Comparison of ENCODE assay signal across 42 cellular contexts in genomic region chr12:109394891-109395290, GRCh38. TPM values are rescaled to one million over a fixed set of nuclear protein-coding genes. Genes with fewer than 3 reads are reported as not detected.
"Had no signal": no experiment of that assay in that cellular context is flagged by ENCODE, and none has a peak within 500 bp of the region (broad histone marks: within the 10 kb centered on the region; RNA-seq: fewer than 3 reads in every experiment).

No MANE protein-coding gene starts in this region.

- H3K27me3 ChIP-seq: adrenal gland, ascending aorta, body of pancreas, brain microvascular endothelial cell, cardiac muscle cell had no signal

- ATAC-seq: activated naive CD4-positive, alpha-beta T cell treated with anti-CD3 and anti-CD28 coated beads, Interleukin-2, amount 50 U/mL, for 72 hours; activated naive CD8-positive, alpha-beta T cell treated with anti-CD3 and anti-CD28 coated beads, Interleukin-2, amount 50 U/mL, for 24 hours; activated T-cell treated with anti-CD3 and anti-CD28 coated beads, Interleukin-2, amount 50 U/mL, for 4 hours; activated T-cell treated with anti-CD3 and anti-CD28 coated beads, Interleukin-2, amount 50 U/mL, for 72 hours; activated T-helper 17 cell treated with anti-CD3 and anti-CD28 coated beads, Interleukin-2, amount 50 U/mL, for 72 hours; body of pancreas had no signal

- H3K4me1 ChIP-seq: adrenal gland, ascending aorta, body of pancreas, breast epithelium had no signal

- H3K27ac ChIP-seq: adrenal gland, ascending aorta, body of pancreas, brain microvascular endothelial cell, breast epithelium, cardiac muscle cell had no signal

- H3K4me3 ChIP-seq: adrenal gland, ascending aorta, body of pancreas, breast epithelium, cardiac muscle cell had no signal

- H3K27ac Mint-ChIP-seq: activated naive CD4-positive, alpha-beta T cell treated with anti-CD3 and anti-CD28 coated beads for 36 hours; activated naive CD4-positive, alpha-beta T cell treated with anti-CD3 and anti-CD28 coated beads, Interleukin-2, amount 10 ng/mL, durations not matched to agents 7 days and 5 days; activated naive CD4-positive, alpha-beta T cell treated with anti-CD3 and anti-CD28 coated beads, Interleukin-2, amount 50 U/mL, for 24 hours; activated naive CD8-positive, alpha-beta T cell; activated naive CD8-positive, alpha-beta T cell treated with anti-CD3 and anti-CD28 coated beads for 36 hours; activated naive CD8-positive, alpha-beta T cell treated with anti-CD3 and anti-CD28 coated beads, Interleukin-2, amount 10 ng/mL, durations not matched to agents 7 days and 5 days; activated naive CD8-positive, alpha-beta T cell treated with anti-CD3 and anti-CD28 coated beads, Interleukin-2, amount 50 U/mL, for 24 hours; activated T-cell treated with anti-CD3 and anti-CD28 coated beads, Interleukin-2, amount 50 U/mL, for 24 hours; activated T-cell treated with anti-CD3 and anti-CD28 coated beads, Interleukin-2, amount 50 U/mL, for 72 hours; activated T-helper 1 cell treated with anti-CD3 and anti-CD28 coated beads, Interleukin-12 subunit alpha, Interleukin-12 subunit beta, Interleukin-2, Interleukin-4 antibody, amounts not matched to agents 30 ng/mL and 10 ng/mL and 1 ng/mL, durations not matched to agents 14 hours and 24 hours and 36 hours; activated T-helper 17 cell treated with anti-CD3 and anti-CD28 coated beads, Interleukin-2, amount 50 U/mL, for 72 hours; activated T-helper 2 cell treated with anti-CD3 and anti-CD28 coated beads, Interferon-gamma antibody, Interleukin-2, Interleukin-4, amounts not matched to agents 10 μg/mL and 5 μg/mL and 100 μg/mL, durations not matched to agents 14 hours and 24 hours and 36 hours; brain had no signal

- H3K36me3 ChIP-seq: adrenal gland, ascending aorta, brain microvascular endothelial cell, breast epithelium, cardiac muscle cell had no signal

- DNase-seq: activated effector memory CD4-positive, alpha-beta T cell treated with anti-CD3 and anti-CD28 coated beads, Interleukin-2, amount 50 U/mL, for 16 hours; activated effector memory CD4-positive, alpha-beta T cell treated with Interleukin-2 at 50 U/mL for 16 hours; activated gamma-delta T cell; activated gamma-delta T cell treated with Interleukin-2 at 50 U/mL for 16 hours; activated naive CD4-positive, alpha-beta T cell; activated naive CD4-positive, alpha-beta T cell treated with anti-CD3 and anti-CD28 coated beads for 36 hours; activated naive CD4-positive, alpha-beta T cell treated with anti-CD3 and anti-CD28 coated beads, Interleukin-2, amount 10 ng/mL, durations not matched to agents 7 days and 5 days; activated naive CD4-positive, alpha-beta T cell treated with anti-CD3 and anti-CD28 coated beads, Interleukin-2, amount 50 U/mL, for 16 hours; activated naive CD4-positive, alpha-beta T cell treated with Interleukin-2 at 50 U/mL for 16 hours; activated naive CD8-positive, alpha-beta T cell treated with anti-CD3 and anti-CD28 coated beads for 36 hours; activated naive CD8-positive, alpha-beta T cell treated with anti-CD3 and anti-CD28 coated beads, Interleukin-2, amount 10 ng/mL, durations not matched to agents 7 days and 5 days; activated naive CD8-positive, alpha-beta T cell treated with anti-CD3 and anti-CD28 coated beads, Interleukin-2, amount 50 U/mL, for 24 hours; activated T-cell treated with anti-CD3 and anti-CD28 coated beads, Interleukin-2, amount 50 U/mL, for 1 hour; activated T-cell treated with anti-CD3 and anti-CD28 coated beads, Interleukin-2, amount 50 U/mL, for 24 hours; activated T-cell treated with anti-CD3 and anti-CD28 coated beads, Interleukin-2, amount 50 U/mL, for 4 hours; activated T-cell treated with anti-CD3 and anti-CD28 coated beads, Interleukin-2, amount 50 U/mL, for 48 hours; activated T-cell treated with anti-CD3 and anti-CD28 coated beads, Interleukin-2, amount 50 U/mL, for 72 hours; adrenal gland; amniotic stem cell; amygdala; anterior cingulate cortex; aorta; body of pancreas; brain microvascular endothelial cell; caudate nucleus; central memory CD4-positive, alpha-beta T cell; cerebellar nuclear complex had no signal

- H3K36me3 Mint-ChIP-seq: activated naive CD4-positive, alpha-beta T cell treated with anti-CD3 and anti-CD28 coated beads, Interleukin-2, amount 10 ng/mL, durations not matched to agents 7 days and 5 days; activated naive CD4-positive, alpha-beta T cell treated with anti-CD3 and anti-CD28 coated beads, Interleukin-2, amount 50 U/mL, for 24 hours; activated naive CD4-positive, alpha-beta T cell treated with anti-CD3 and anti-CD28 coated beads, Interleukin-2, amount 50 U/mL, for 72 hours; activated naive CD8-positive, alpha-beta T cell; activated naive CD8-positive, alpha-beta T cell treated with anti-CD3 and anti-CD28 coated beads for 36 hours; activated naive CD8-positive, alpha-beta T cell treated with anti-CD3 and anti-CD28 coated beads, Interleukin-2, amount 10 ng/mL, durations not matched to agents 7 days and 5 days; brain had no signal

- H3K4me3 Mint-ChIP-seq: activated naive CD4-positive, alpha-beta T cell treated with anti-CD3 and anti-CD28 coated beads for 36 hours; activated naive CD4-positive, alpha-beta T cell treated with anti-CD3 and anti-CD28 coated beads, Interleukin-2, amount 10 ng/mL, durations not matched to agents 7 days and 5 days; activated naive CD4-positive, alpha-beta T cell treated with anti-CD3 and anti-CD28 coated beads, Interleukin-2, amount 50 U/mL, for 24 hours; activated naive CD8-positive, alpha-beta T cell; activated naive CD8-positive, alpha-beta T cell treated with anti-CD3 and anti-CD28 coated beads for 36 hours; activated naive CD8-positive, alpha-beta T cell treated with anti-CD3 and anti-CD28 coated beads, Interleukin-2, amount 10 ng/mL, durations not matched to agents 7 days and 5 days; activated naive CD8-positive, alpha-beta T cell treated with anti-CD3 and anti-CD28 coated beads, Interleukin-2, amount 50 U/mL, for 24 hours; activated T-cell treated with anti-CD3 and anti-CD28 coated beads, Interleukin-2, amount 50 U/mL, for 24 hours; activated T-cell treated with anti-CD3 and anti-CD28 coated beads, Interleukin-2, amount 50 U/mL, for 4 hours; activated T-cell treated with anti-CD3 and anti-CD28 coated beads, Interleukin-2, amount 50 U/mL, for 72 hours; activated T-helper 1 cell treated with anti-CD3 and anti-CD28 coated beads, Interleukin-12 subunit alpha, Interleukin-12 subunit beta, Interleukin-2, Interleukin-4 antibody, amounts not matched to agents 30 ng/mL and 10 ng/mL and 1 ng/mL, durations not matched to agents 14 hours and 24 hours and 36 hours; activated T-helper 17 cell treated with anti-CD3 and anti-CD28 coated beads, Interleukin-2, amount 50 U/mL, for 72 hours; brain; central memory CD8-positive, alpha-beta T cell had no signal

- H3K4me1 Mint-ChIP-seq: activated naive CD4-positive, alpha-beta T cell treated with anti-CD3 and anti-CD28 coated beads, Interleukin-2, amount 10 ng/mL, durations not matched to agents 7 days and 5 days; activated naive CD4-positive, alpha-beta T cell treated with anti-CD3 and anti-CD28 coated beads, Interleukin-2, amount 50 U/mL, for 24 hours; activated naive CD8-positive, alpha-beta T cell treated with anti-CD3 and anti-CD28 coated beads for 36 hours; activated naive CD8-positive, alpha-beta T cell treated with anti-CD3 and anti-CD28 coated beads, Interleukin-2, amount 10 ng/mL, durations not matched to agents 7 days and 5 days; activated naive CD8-positive, alpha-beta T cell treated with anti-CD3 and anti-CD28 coated beads, Interleukin-2, amount 50 U/mL, for 24 hours; activated T-helper 17 cell treated with anti-CD3 and anti-CD28 coated beads, Interleukin-2, amount 50 U/mL, for 72 hours; brain; central memory CD8-positive, alpha-beta T cell had no signal

- H3K9me3 ChIP-seq: adrenal gland, ascending aorta, body of pancreas, breast epithelium had no signal

- H3K9me3 Mint-ChIP-seq: activated naive CD4-positive, alpha-beta T cell treated with anti-CD3 and anti-CD28 coated beads for 36 hours; activated naive CD4-positive, alpha-beta T cell treated with anti-CD3 and anti-CD28 coated beads, Interleukin-2, amount 10 ng/mL, durations not matched to agents 7 days and 5 days; activated naive CD4-positive, alpha-beta T cell treated with anti-CD3 and anti-CD28 coated beads, Interleukin-2, amount 50 U/mL, for 24 hours; activated naive CD4-positive, alpha-beta T cell treated with anti-CD3 and anti-CD28 coated beads, Interleukin-2, amount 50 U/mL, for 72 hours; activated naive CD8-positive, alpha-beta T cell treated with anti-CD3 and anti-CD28 coated beads for 36 hours; activated naive CD8-positive, alpha-beta T cell treated with anti-CD3 and anti-CD28 coated beads, Interleukin-2, amount 10 ng/mL, durations not matched to agents 7 days and 5 days; activated naive CD8-positive, alpha-beta T cell treated with anti-CD3 and anti-CD28 coated beads, Interleukin-2, amount 50 U/mL, for 24 hours; activated T-cell treated with anti-CD3 and anti-CD28 coated beads, Interleukin-2, amount 50 U/mL, for 24 hours; activated T-cell treated with anti-CD3 and anti-CD28 coated beads, Interleukin-2, amount 50 U/mL, for 4 hours; activated T-cell treated with anti-CD3 and anti-CD28 coated beads, Interleukin-2, amount 50 U/mL, for 72 hours; activated T-helper 1 cell treated with anti-CD3 and anti-CD28 coated beads, Interleukin-12 subunit alpha, Interleukin-12 subunit beta, Interleukin-2, Interleukin-4 antibody, amounts not matched to agents 30 ng/mL and 10 ng/mL and 1 ng/mL, durations not matched to agents 14 hours and 24 hours and 36 hours; activated T-helper 17 cell treated with anti-CD3 and anti-CD28 coated beads, Interleukin-2, amount 50 U/mL, for 72 hours; activated T-helper 2 cell treated with anti-CD3 and anti-CD28 coated beads, Interferon-gamma antibody, Interleukin-2, Interleukin-4, amounts not matched to agents 10 μg/mL and 5 μg/mL and 100 μg/mL, durations not matched to agents 14 hours and 24 hours and 36 hours; central memory CD8-positive, alpha-beta T cell had no signal

RNA-seq across cellular contexts. Expression of gene MYO1H, which starts 47.2 kb away (rescaled TPM):
- total RNA-seq: activated naive CD4-positive, alpha-beta T cell treated with anti-CD3 and anti-CD28 coated beads for 36 hours; activated naive CD4-positive, alpha-beta T cell treated with anti-CD3 and anti-CD28 coated beads, Interleukin-2, amount 50 U/mL, for 72 hours; activated naive CD8-positive, alpha-beta T cell treated with anti-CD3 and anti-CD28 coated beads for 36 hours; activated naive CD8-positive, alpha-beta T cell treated with anti-CD3 and anti-CD28 coated beads, Interleukin-2, amount 10 ng/mL, durations not matched to agents 7 days and 5 days; activated T-cell treated with anti-CD3 and anti-CD28 coated beads, Interleukin-2, amount 50 U/mL, for 4 hours; activated T-cell treated with anti-CD3 and anti-CD28 coated beads, Interleukin-2, amount 50 U/mL, for 72 hours; activated T-helper 1 cell treated with anti-CD3 and anti-CD28 coated beads, Interleukin-12 subunit alpha, Interleukin-12 subunit beta, Interleukin-2, Interleukin-4 antibody, amounts not matched to agents 30 ng/mL and 10 ng/mL and 1 ng/mL, durations not matched to agents 14 hours and 24 hours and 36 hours; activated T-helper 17 cell treated with anti-CD3 and anti-CD28 coated beads, Interleukin-2, amount 50 U/mL, for 72 hours; activated T-helper 2 cell treated with anti-CD3 and anti-CD28 coated beads, Interferon-gamma antibody, Interleukin-2, Interleukin-4, amounts not matched to agents 10 μg/mL and 5 μg/mL and 100 μg/mL, durations not matched to agents 14 hours and 24 hours and 36 hours; adrenal gland; aorta; ascending aorta; astrocyte; body of pancreas; bronchial epithelial cell; cardiac muscle cell; cardiac septum; chondrocyte had no signal
- polyA plus RNA-seq: aorta, cardiac muscle cell had no signal
